In the genomic region with DNA sequence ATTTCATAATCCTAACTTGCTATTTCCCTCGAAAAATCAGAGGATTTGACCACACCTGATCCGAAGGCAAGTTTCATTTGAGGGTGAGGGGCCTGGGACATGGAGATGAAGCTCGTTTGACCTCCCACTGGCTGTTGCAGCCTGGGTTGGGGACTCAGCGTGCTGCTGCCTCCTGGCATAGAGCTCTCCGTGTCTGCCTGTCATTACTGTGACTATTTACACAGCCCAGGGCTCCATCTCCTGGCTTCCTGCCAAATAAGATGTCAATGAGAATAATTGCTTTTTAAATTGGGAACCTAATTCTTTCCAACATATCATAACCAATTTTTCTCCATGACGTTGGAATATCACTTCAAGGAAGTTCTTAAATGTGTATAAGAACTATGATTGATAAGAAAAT, we compare ENCODE assay signal across 2 cellular contexts.
TF ChIP-seq lines count a peak whose summit lies in the region.

No MANE protein-coding gene starts in this region.

TF ChIP-seq in GM23338, 12 proteins besides CTCF, POLR2A, EP300 and RAD21 (continued from another document):
- TF ChIP-seq, protein P1, sequence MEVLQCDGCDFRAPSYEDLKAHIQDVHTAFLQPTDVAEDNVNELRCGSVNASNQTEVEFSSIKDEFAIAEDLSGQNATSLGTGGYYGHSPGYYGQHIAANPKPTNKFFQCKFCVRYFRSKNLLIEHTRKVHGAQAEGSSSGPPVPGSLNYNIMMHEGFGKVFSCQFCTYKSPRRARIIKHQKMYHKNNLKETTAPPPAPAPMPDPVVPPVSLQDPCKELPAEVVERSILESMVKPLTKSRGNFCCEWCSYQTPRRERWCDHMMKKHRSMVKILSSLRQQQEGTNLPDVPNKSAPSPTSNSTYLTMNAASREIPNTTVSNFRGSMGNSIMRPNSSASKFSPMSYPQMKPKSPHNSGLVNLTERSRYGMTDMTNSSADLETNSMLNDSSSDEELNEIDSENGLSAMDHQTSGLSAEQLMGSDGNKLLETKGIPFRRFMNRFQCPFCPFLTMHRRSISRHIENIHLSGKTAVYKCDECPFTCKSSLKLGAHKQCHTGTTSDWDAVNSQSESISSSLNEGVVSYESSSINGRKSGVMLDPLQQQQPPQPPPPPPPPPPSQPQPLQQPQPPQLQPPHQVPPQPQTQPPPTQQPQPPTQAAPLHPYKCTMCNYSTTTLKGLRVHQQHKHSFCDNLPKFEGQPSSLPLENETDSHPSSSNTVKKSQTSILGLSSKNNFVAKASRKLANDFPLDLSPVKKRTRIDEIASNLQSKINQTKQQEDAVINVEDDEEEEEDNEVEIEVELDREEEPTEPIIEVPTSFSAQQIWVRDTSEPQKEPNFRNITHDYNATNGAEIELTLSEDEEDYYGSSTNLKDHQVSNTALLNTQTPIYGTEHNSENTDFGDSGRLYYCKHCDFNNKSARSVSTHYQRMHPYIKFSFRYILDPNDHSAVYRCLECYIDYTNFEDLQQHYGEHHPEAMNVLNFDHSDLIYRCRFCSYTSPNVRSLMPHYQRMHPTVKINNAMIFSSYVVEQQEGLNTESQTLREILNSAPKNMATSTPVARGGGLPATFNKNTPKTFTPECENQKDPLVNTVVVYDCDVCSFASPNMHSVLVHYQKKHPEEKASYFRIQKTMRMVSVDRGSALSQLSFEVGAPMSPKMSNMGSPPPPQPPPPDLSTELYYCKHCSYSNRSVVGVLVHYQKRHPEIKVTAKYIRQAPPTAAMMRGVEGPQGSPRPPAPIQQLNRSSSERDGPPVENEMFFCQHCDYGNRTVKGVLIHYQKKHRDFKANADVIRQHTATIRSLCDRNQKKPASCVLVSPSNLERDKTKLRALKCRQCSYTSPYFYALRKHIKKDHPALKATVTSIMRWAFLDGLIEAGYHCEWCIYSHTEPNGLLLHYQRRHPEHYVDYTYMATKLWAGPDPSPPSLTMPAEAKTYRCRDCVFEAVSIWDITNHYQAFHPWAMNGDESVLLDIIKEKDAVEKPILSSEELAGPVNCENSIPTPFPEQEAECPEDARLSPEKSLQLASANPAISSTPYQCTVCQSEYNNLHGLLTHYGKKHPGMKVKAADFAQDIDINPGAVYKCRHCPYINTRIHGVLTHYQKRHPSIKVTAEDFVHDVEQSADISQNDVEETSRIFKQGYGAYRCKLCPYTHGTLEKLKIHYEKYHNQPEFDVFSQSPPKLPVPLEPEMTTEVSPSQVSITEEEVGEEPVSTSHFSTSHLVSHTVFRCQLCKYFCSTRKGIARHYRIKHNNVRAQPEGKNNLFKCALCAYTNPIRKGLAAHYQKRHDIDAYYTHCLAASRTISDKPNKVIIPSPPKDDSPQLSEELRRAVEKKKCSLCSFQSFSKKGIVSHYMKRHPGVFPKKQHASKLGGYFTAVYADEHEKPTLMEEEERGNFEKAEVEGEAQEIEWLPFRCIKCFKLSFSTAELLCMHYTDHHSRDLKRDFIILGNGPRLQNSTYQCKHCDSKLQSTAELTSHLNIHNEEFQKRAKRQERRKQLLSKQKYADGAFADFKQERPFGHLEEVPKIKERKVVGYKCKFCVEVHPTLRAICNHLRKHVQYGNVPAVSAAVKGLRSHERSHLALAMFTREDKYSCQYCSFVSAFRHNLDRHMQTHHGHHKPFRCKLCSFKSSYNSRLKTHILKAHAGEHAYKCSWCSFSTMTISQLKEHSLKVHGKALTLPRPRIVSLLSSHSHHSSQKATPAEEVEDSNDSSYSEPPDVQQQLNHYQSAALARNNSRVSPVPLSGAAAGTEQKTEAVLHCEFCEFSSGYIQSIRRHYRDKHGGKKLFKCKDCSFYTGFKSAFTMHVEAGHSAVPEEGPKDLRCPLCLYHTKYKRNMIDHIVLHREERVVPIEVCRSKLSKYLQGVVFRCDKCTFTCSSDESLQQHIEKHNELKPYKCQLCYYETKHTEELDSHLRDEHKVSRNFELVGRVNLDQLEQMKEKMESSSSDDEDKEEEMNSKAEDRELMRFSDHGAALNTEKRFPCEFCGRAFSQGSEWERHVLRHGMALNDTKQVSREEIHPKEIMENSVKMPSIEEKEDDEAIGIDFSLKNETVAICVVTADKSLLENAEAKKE (CRISPR knock-in tag; IDR thresholded peaks at IDR 0.05): no peak
- TF ChIP-seq CREB1 (CRISPR knock-in tag; IDR thresholded peaks at IDR 0.05; ENCODE audit: low read depth) (no peak), ZNF331 (CRISPR knock-in tag; IDR thresholded peaks at IDR 0.05; ENCODE audit: low read depth) (no peak)
- TF ChIP-seq, protein P2, sequence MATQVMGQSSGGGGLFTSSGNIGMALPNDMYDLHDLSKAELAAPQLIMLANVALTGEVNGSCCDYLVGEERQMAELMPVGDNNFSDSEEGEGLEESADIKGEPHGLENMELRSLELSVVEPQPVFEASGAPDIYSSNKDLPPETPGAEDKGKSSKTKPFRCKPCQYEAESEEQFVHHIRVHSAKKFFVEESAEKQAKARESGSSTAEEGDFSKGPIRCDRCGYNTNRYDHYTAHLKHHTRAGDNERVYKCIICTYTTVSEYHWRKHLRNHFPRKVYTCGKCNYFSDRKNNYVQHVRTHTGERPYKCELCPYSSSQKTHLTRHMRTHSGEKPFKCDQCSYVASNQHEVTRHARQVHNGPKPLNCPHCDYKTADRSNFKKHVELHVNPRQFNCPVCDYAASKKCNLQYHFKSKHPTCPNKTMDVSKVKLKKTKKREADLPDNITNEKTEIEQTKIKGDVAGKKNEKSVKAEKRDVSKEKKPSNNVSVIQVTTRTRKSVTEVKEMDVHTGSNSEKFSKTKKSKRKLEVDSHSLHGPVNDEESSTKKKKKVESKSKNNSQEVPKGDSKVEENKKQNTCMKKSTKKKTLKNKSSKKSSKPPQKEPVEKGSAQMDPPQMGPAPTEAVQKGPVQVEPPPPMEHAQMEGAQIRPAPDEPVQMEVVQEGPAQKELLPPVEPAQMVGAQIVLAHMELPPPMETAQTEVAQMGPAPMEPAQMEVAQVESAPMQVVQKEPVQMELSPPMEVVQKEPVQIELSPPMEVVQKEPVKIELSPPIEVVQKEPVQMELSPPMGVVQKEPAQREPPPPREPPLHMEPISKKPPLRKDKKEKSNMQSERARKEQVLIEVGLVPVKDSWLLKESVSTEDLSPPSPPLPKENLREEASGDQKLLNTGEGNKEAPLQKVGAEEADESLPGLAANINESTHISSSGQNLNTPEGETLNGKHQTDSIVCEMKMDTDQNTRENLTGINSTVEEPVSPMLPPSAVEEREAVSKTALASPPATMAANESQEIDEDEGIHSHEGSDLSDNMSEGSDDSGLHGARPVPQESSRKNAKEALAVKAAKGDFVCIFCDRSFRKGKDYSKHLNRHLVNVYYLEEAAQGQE (IDR thresholded peaks at IDR 0.05; ENCODE audit: unreplicated experiment): no peak

TF ChIP-seq in HEK293T, 16 proteins besides CTCF, POLR2A, EP300 and RAD21 (continued from another document):
- TF ChIP-seq ARNT (IDR thresholded peaks at IDR 0.05) (no peak), FOXK2 (IDR thresholded peaks at IDR 0.05) (no peak), HDGF (IDR thresholded peaks at IDR 0.05; ENCODE audit: borderline replicate concordance) (no peak), ELF4 (IDR thresholded peaks at IDR 0.05) (no peak), SP1 (IDR thresholded peaks at IDR 0.05) (no peak)
